In the genomic region with DNA sequence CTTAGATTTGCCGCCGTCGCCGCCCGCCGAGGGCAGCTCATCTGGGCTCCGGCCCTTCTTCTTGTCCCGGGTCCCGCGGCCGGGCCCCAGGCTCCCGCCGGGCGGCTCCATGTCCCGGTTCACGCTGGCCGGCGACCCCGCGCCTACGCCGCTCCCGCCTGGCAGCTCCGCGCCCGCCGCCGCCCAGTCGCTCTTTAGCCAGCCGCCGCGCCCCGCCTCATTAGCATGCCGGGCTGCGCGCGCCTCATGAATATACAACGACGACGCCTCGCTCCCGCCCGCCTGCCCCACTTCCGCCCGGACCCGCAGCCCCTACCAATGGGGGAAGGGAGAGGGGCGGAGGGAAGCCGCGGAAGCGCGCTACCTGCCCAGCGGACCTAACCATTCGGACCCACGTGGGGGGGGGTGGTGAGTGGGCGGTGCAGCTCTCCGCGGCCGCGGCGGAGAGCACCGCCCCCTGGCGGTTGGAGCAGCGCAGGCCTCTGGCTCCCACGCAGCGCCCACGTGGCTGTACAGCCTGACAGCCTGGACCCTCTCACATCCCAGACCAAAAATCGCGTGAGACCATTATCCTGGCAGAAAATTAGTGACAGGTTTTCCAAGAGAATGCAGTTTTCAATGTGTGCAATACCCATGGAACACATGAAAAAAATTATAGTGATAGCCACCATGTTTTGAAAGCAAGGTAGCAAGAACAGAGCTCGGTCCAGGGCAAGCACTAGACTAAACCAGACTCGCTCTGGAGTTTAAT, we compare ENCODE assay signal across 1 cellular context.
TF ChIP-seq lines count a peak whose summit lies in the region.

A gene (minus strand): TSS at position 197 of the 751 bp plus-strand sequence. CDS start 86 bp downstream, at position 111.

TF ChIP-seq in HepG2, 621 proteins besides CTCF, POLR2A, EP300 and RAD21 (continued from another document and continues in another):
- TF ChIP-seq ZNF331 (CRISPR knock-in tag; IDR thresholded peaks at IDR 0.05) (peak; percentile 74; the same call in 1 of the 2 replicates), ZNF629 (CRISPR knock-in tag; conservative IDR thresholded peaks at IDR 0.05) (no peak), NBN (conservative IDR thresholded peaks at IDR 0.05) (no peak), BHLHE40 (IDR thresholded peaks at IDR 0.05; ENCODE audit: low read length) (peak; percentile 92), ZNF138 (CRISPR knock-in tag; IDR thresholded peaks at IDR 0.05; ENCODE audit: low read depth) (no peak), ADNP (CRISPR knock-in tag; IDR thresholded peaks at IDR 0.05) (no peak), BCL6 (CRISPR knock-in tag; IDR thresholded peaks at IDR 0.05) (peak; percentile 32; the same call in 1 of the 2 replicates), SPEN (CRISPR knock-in tag; IDR thresholded peaks at IDR 0.05; ENCODE audit: low read depth) (peak; percentile 84), ZNF557 (CRISPR knock-in tag; IDR thresholded peaks at IDR 0.05) (no peak), ZNF550 (CRISPR knock-in tag; IDR thresholded peaks at IDR 0.05; ENCODE audit: borderline replicate concordance) (no peak), MTF1 (CRISPR knock-in tag; IDR thresholded peaks at IDR 0.05) (no peak), FIP1L1 (IDR thresholded peaks at IDR 0.05; ENCODE audit: borderline replicate concordance, insufficient read depth, low read depth, low read length) (no peak), PAX8 (CRISPR knock-in tag; IDR thresholded peaks at IDR 0.05; ENCODE audit: borderline replicate concordance) (no peak), JUNB (CRISPR knock-in tag; IDR thresholded peaks at IDR 0.05; ENCODE audit: borderline replicate concordance) (no peak), ETV5 (CRISPR knock-in tag; IDR thresholded peaks at IDR 0.05; ENCODE audit: borderline replicate concordance) (peak; percentile 90), STAG1 (CRISPR knock-in tag; IDR thresholded peaks at IDR 0.05) (peak; percentile 90), ZSCAN21 (CRISPR knock-in tag; IDR thresholded peaks at IDR 0.05; ENCODE audit: borderline replicate concordance) (peak; percentile 65; the same call in 1 of the 2 replicates), ATM (IDR thresholded peaks at IDR 0.05; ENCODE audit: borderline replicate concordance) (no peak), FOXK1 (CRISPR knock-in tag; IDR thresholded peaks at IDR 0.05; ENCODE audit: borderline replicate concordance, low read depth) (peak; percentile 25; the same call in 1 of the 2 replicates), ETV6 (CRISPR knock-in tag; conservative IDR thresholded peaks at IDR 0.05) (peak; percentile 65; the same call in 1 of the 2 replicates), FOXK2 (IDR thresholded peaks at IDR 0.05) (peak; percentile 75), SOX6 (IDR thresholded peaks at IDR 0.05) (no peak), SOX6 (CRISPR knock-in tag; IDR thresholded peaks at IDR 0.05) (peak; percentile 90), BRD4 (CRISPR knock-in tag; IDR thresholded peaks at IDR 0.05) (no peak), FLYWCH1 (CRISPR knock-in tag; IDR thresholded peaks at IDR 0.05) (no peak), AGO1 (IDR thresholded peaks at IDR 0.05; ENCODE audit: low read depth, low read length, poor library complexity, severe bottlenecking) (no peak), SMYD3 (CRISPR knock-in tag; IDR thresholded peaks at IDR 0.05) (no peak), ASH2L (IDR thresholded peaks at IDR 0.05; ENCODE audit: insufficient read length, low read depth, low read length) (no peak), HMG20B (CRISPR knock-in tag; conservative IDR thresholded peaks at IDR 0.05) (no peak; the same call in 1 of the 2 replicates)
- TF ChIP-seq, protein P1, sequence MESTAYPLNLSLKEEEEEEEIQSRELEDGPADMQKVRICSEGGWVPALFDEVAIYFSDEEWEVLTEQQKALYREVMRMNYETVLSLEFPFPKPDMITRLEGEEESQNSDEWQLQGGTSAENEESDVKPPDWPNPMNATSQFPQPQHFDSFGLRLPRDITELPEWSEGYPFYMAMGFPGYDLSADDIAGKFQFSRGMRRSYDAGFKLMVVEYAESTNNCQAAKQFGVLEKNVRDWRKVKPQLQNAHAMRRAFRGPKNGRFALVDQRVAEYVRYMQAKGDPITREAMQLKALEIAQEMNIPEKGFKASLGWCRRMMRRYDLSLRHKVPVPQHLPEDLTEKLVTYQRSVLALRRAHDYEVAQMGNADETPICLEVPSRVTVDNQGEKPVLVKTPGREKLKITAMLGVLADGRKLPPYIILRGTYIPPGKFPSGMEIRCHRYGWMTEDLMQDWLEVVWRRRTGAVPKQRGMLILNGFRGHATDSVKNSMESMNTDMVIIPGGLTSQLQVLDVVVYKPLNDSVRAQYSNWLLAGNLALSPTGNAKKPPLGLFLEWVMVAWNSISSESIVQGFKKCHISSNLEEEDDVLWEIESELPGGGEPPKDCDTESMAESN (CRISPR knock-in tag; conservative IDR thresholded peaks at IDR 0.05): peak; percentile 91
- TF ChIP-seq, protein P2, sequence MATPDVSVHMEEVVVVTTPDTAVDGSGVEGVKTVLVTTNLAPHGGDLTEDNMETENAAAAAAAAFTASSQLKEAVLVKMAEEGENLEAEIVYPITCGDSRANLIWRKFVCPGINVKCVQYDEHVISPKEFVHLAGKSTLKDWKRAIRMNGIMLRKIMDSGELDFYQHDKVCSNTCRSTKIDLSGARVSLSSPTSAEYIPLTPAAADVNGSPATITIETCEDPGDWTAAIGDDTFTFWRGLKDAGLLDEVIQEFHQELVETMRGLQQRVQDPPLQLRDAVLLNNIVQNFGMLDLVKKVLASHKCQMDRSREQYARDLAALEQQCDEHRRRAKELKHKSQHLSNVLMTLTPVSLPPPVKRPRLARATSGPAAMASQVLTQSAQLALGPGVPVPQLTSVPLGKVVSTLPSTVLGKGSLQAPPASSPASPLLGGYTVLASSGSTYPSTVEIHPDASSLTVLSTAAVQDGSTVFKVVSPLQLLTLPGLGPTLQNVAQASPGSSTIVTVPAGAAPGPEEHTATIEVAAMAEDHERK (CRISPR knock-in tag; IDR thresholded peaks at IDR 0.05; ENCODE audit: low read depth): peak; percentile 63; the same call in 1 of the 2 replicates
- TF ChIP-seq, protein P3, sequence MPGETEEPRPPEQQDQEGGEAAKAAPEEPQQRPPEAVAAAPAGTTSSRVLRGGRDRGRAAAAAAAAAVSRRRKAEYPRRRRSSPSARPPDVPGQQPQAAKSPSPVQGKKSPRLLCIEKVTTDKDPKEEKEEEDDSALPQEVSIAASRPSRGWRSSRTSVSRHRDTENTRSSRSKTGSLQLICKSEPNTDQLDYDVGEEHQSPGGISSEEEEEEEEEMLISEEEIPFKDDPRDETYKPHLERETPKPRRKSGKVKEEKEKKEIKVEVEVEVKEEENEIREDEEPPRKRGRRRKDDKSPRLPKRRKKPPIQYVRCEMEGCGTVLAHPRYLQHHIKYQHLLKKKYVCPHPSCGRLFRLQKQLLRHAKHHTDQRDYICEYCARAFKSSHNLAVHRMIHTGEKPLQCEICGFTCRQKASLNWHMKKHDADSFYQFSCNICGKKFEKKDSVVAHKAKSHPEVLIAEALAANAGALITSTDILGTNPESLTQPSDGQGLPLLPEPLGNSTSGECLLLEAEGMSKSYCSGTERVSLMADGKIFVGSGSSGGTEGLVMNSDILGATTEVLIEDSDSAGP (CRISPR knock-in tag; IDR thresholded peaks at IDR 0.05; ENCODE audit: borderline replicate concordance): peak; percentile 94; the same call in 1 of the 2 replicates
- TF ChIP-seq, protein P4, sequence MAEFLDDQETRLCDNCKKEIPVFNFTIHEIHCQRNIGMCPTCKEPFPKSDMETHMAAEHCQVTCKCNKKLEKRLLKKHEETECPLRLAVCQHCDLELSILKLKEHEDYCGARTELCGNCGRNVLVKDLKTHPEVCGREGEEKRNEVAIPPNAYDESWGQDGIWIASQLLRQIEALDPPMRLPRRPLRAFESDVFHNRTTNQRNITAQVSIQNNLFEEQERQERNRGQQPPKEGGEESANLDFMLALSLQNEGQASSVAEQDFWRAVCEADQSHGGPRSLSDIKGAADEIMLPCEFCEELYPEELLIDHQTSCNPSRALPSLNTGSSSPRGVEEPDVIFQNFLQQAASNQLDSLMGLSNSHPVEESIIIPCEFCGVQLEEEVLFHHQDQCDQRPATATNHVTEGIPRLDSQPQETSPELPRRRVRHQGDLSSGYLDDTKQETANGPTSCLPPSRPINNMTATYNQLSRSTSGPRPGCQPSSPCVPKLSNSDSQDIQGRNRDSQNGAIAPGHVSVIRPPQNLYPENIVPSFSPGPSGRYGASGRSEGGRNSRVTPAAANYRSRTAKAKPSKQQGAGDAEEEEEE (CRISPR knock-in tag; IDR thresholded peaks at IDR 0.05; ENCODE audit: borderline replicate concordance): no peak
- TF ChIP-seq, protein P5, sequence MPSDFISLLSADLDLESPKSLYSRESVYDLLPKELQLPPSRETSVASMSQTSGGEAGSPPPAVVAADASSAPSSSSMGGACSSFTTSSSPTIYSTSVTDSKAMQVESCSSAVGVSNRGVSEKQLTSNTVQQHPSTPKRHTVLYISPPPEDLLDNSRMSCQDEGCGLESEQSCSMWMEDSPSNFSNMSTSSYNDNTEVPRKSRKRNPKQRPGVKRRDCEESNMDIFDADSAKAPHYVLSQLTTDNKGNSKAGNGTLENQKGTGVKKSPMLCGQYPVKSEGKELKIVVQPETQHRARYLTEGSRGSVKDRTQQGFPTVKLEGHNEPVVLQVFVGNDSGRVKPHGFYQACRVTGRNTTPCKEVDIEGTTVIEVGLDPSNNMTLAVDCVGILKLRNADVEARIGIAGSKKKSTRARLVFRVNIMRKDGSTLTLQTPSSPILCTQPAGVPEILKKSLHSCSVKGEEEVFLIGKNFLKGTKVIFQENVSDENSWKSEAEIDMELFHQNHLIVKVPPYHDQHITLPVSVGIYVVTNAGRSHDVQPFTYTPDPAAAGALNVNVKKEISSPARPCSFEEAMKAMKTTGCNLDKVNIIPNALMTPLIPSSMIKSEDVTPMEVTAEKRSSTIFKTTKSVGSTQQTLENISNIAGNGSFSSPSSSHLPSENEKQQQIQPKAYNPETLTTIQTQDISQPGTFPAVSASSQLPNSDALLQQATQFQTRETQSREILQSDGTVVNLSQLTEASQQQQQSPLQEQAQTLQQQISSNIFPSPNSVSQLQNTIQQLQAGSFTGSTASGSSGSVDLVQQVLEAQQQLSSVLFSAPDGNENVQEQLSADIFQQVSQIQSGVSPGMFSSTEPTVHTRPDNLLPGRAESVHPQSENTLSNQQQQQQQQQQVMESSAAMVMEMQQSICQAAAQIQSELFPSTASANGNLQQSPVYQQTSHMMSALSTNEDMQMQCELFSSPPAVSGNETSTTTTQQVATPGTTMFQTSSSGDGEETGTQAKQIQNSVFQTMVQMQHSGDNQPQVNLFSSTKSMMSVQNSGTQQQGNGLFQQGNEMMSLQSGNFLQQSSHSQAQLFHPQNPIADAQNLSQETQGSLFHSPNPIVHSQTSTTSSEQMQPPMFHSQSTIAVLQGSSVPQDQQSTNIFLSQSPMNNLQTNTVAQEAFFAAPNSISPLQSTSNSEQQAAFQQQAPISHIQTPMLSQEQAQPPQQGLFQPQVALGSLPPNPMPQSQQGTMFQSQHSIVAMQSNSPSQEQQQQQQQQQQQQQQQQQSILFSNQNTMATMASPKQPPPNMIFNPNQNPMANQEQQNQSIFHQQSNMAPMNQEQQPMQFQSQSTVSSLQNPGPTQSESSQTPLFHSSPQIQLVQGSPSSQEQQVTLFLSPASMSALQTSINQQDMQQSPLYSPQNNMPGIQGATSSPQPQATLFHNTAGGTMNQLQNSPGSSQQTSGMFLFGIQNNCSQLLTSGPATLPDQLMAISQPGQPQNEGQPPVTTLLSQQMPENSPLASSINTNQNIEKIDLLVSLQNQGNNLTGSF (CRISPR knock-in tag; IDR thresholded peaks at IDR 0.05): no peak
- TF ChIP-seq, protein P6, sequence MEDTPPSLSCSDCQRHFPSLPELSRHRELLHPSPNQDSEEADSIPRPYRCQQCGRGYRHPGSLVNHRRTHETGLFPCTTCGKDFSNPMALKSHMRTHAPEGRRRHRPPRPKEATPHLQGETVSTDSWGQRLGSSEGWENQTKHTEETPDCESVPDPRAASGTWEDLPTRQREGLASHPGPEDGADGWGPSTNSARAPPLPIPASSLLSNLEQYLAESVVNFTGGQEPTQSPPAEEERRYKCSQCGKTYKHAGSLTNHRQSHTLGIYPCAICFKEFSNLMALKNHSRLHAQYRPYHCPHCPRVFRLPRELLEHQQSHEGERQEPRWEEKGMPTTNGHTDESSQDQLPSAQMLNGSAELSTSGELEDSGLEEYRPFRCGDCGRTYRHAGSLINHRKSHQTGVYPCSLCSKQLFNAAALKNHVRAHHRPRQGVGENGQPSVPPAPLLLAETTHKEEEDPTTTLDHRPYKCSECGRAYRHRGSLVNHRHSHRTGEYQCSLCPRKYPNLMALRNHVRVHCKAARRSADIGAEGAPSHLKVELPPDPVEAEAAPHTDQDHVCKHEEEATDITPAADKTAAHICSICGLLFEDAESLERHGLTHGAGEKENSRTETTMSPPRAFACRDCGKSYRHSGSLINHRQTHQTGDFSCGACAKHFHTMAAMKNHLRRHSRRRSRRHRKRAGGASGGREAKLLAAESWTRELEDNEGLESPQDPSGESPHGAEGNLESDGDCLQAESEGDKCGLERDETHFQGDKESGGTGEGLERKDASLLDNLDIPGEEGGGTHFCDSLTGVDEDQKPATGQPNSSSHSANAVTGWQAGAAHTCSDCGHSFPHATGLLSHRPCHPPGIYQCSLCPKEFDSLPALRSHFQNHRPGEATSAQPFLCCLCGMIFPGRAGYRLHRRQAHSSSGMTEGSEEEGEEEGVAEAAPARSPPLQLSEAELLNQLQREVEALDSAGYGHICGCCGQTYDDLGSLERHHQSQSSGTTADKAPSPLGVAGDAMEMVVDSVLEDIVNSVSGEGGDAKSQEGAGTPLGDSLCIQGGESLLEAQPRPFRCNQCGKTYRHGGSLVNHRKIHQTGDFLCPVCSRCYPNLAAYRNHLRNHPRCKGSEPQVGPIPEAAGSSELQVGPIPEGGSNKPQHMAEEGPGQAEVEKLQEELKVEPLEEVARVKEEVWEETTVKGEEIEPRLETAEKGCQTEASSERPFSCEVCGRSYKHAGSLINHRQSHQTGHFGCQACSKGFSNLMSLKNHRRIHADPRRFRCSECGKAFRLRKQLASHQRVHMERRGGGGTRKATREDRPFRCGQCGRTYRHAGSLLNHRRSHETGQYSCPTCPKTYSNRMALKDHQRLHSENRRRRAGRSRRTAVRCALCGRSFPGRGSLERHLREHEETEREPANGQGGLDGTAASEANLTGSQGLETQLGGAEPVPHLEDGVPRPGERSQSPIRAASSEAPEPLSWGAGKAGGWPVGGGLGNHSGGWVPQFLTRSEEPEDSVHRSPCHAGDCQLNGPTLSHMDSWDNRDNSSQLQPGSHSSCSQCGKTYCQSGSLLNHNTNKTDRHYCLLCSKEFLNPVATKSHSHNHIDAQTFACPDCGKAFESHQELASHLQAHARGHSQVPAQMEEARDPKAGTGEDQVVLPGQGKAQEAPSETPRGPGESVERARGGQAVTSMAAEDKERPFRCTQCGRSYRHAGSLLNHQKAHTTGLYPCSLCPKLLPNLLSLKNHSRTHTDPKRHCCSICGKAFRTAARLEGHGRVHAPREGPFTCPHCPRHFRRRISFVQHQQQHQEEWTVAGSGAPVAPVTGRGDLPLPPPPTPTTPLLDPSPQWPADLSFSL (CRISPR knock-in tag; IDR thresholded peaks at IDR 0.05): no peak
- TF ChIP-seq, protein P7, sequence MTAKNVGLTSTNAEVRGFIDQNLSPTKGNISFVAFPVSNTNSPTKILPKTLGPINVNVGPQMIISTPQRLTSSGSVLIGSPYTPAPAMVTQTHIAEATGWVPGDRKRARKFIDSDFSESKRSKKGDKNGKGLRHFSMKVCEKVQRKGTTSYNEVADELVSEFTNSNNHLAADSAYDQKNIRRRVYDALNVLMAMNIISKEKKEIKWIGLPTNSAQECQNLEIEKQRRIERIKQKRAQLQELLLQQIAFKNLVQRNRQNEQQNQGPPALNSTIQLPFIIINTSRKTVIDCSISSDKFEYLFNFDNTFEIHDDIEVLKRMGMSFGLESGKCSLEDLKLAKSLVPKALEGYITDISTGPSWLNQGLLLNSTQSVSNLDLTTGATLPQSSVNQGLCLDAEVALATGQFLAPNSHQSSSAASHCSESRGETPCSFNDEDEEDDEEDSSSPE (CRISPR knock-in tag; IDR thresholded peaks at IDR 0.05): peak; percentile 89
